ENCODE assay signal across 24 cellular contexts in genomic region chr7:18192228-18192627, GRCh38.
A peak's percentile ranks its signal among the peaks of the same experiment; 100 is the strongest.
DNase-seq lines count a peak whose midpoint lies in the region; ATAC-seq, FAIRE-seq and TF ChIP-seq lines count a peak whose summit lies in the region.
"Had no signal": no experiment of that assay in that cellular context is flagged by ENCODE, and none has a peak within 500 bp of the region (broad histone marks: within the 10 kb centered on the region; RNA-seq: fewer than 3 reads in every experiment).

No MANE protein-coding gene starts in this region.

- TF ChIP-seq POLR2A in H54 (IDR thresholded peaks at IDR 0.05; ENCODE audit: low read depth, low read length): no peak

- H3K9me3 ChIP-seq in pancreas: no peaks in the 10 kb centered on the region
- H3K9me3 ChIP-seq: BLaER1, Caco-2 had no signal

- TF ChIP-seq CTCF in epithelial cell of proximal tubule (conservative IDR thresholded peaks at IDR 0.05; ENCODE audit: low read depth, low read length): no peak
- no peak for TF ChIP-seq CTCF in pancreas (IDR thresholded peaks at IDR 0.05)

- H3K27ac ChIP-seq in pancreas: peak overlapping the region in 2 of 4 donors; percentile 18 to 36
- H3K27ac ChIP-seq: BLaER1, C4-2B had no signal

- DNase-seq in ACHN: peak; percentile 35
- DNase-seq in H54 (ENCODE audit: insufficient read length, low spot score): no peak
- peak; percentile 72 for DNase-seq in epithelial cell of proximal tubule (ENCODE audit: low read depth)
- DNase-seq in pancreas: no peak
- no peak for DNase-seq in NCI-H345 treated with DMSO at 0.1 percent for 48 hours (lab: John Stamatoyannopoulos, UW; ENCODE audit: unreplicated experiment)
- no peak for DNase-seq in kidney glomerular epithelial cell (lab: John Stamatoyannopoulos, UW)
- DNase-seq: 8988T; Caco-2; CD4-positive, CD25-positive, alpha-beta regulatory T cell; CD8-positive, alpha-beta T cell; DMS 273 treated with DMSO at 0.1 percent for 48 hours; DMS79; EL; GDM1; GOT3; H7; HCEC 1CT had no signal

- in situ Hi-C loops in ACHN (cut with HindIII; ENCODE audit: low pct_ligation_motif_present, low pct_unique_long_range_greater_than_20kb, low sequenced_read_pairs): no loop called here

- FAIRE-seq in H54 (lab: Jason Lieb, UNC) (peak; percentile 23), pancreas (lab: Jason Lieb, UNC) (no peak)
- FAIRE-seq: D721Med, GM12878, GM18507 had no signal

- H3K4me3 ChIP-seq in epithelial cell of proximal tubule (ENCODE audit: low read depth, low read length): no peak overlapping the region
- no peak overlapping the region for H3K4me3 ChIP-seq in pancreas
- H3K4me3 ChIP-seq: BLaER1, GM12878 had no signal

- intact Hi-C loops in pancreas (cut with DNase I): no loop called here

- no peaks in the 10 kb centered on the region for H3K36me3 ChIP-seq in pancreas
- H3K36me3 ChIP-seq: BLaER1 had no signal

- H3K4me1 ChIP-seq in pancreas: no peaks in the 10 kb centered on the region
- H3K4me1 ChIP-seq: BLaER1, Caco-2 had no signal

- 46 to 51% methylated on average over 2 of the region's 2 CpGs for WGBS in pancreas, 2 donors

- ATAC-seq in pancreas: peak in 3 of 4 donors; percentile 53 to 74 (median 57)
- no peak for ATAC-seq in GM21576 (IDR thresholded peaks at IDR 0.05; ENCODE audit: unreplicated experiment)
- no peak for ATAC-seq in HG02981 (IDR thresholded peaks at IDR 0.05; ENCODE audit: unreplicated experiment)
- ATAC-seq: CD8-positive, alpha-beta T cell; GM12878 had no signal

- H3K27me3 ChIP-seq in pancreas: no peaks in the 10 kb centered on the region
- H3K27me3 ChIP-seq: BLaER1 had no signal

Comparison
In these comparisons a context has a peak if more than half of its experiments do, and no peak if none do; other contexts are left out.
1. DNase-seq: peak in ACHN (single experiment) and epithelial cell of proximal tubule (single experiment); none in H54 (single experiment), pancreas (0 of 6), NCI-H345 treated with DMSO at 0.1 percent for 48 hours (single experiment) and kidney glomerular epithelial cell (single experiment).
2. ATAC-seq: peak in pancreas (3 of 4); none in GM21576 (single experiment) and HG02981 (single experiment).